Comparison of ENCODE assay signal across 31 cellular contexts in genomic region chr1:43377831-43378230, GRCh38. TPM values are rescaled to one million over a fixed set of nuclear protein-coding genes. Genes with fewer than 3 reads are reported as not detected.
DNase-seq lines count a peak whose midpoint lies in the region; ATAC-seq, FAIRE-seq and TF ChIP-seq lines count a peak whose summit lies in the region.
"Had no signal": no experiment of that assay in that cellular context is flagged by ENCODE, and none has a peak within 500 bp of the region (broad histone marks: within the 10 kb centered on the region; RNA-seq: fewer than 3 reads in every experiment).

No MANE protein-coding gene starts in this region.

- peaks cover 0 to 2% of the 10 kb centered on the region in 2 donors for H3K36me3 ChIP-seq in small intestine (ENCODE audit: control insufficient read depth in 2 of 2, insufficient read depth in 2 of 2, low read length in 2 of 2)
- H3K36me3 ChIP-seq: BE2C had no signal

- H3K4me3 ChIP-seq in dorsolateral prefrontal cortex (no peak overlapping the region), small intestine (ENCODE audit: low read depth in 1 of 2, low read length in 2 of 2) (no peak overlapping the region), right cardiac atrium (ENCODE audit: low read length) (no peak overlapping the region)
- H3K4me3 ChIP-seq: BLaER1, GM12878 had no signal

- no peak for FAIRE-seq in small intestine (lab: Jason Lieb, UNC)
- FAIRE-seq: A204.1, GM12878, GM18507 had no signal

- DNase-seq in caudate nucleus (lab: John Stamatoyannopoulos, UW) (no peak), dorsolateral prefrontal cortex (no peak), small intestine (peak; percentile 70), OCI-M2 (lab: John Stamatoyannopoulos, UW; ENCODE audit: unreplicated experiment) (no peak), right cardiac atrium (no peak), islet precursor cell (no peak)
- no peak for DNase-seq in activated CD4-positive, alpha-beta T cell treated with anti-CD3 and anti-CD28 coated beads, Interleukin-2, amount 50 U/mL, for 4 hours
- DNase-seq: 8988T; ACHN; BE2C; C1 segment of cervical spinal cord; CD4-positive, alpha-beta memory T cell; CD4-positive, CD25-positive, alpha-beta regulatory T cell; CD8-positive, alpha-beta memory T cell; COR-L47; DMS 273 treated with DMSO at 0.1 percent for 48 hours; DMS153; DMS53; DMS79; DND-41; EL; GDM1 had no signal

- H3K27ac ChIP-seq in caudate nucleus (ENCODE audit: low read depth, low read length) (peak overlapping the region; percentile 34), dorsolateral prefrontal cortex (peak overlapping the region in 56 of 59 donors; percentile 10 to 100 (median 96)), small intestine (ENCODE audit: low read depth in 1 of 2, low read length in 1 of 2) (no peak overlapping the region), temporal lobe (ENCODE audit: low read depth, low read length) (peak overlapping the region; percentile 100), right cardiac atrium (ENCODE audit: low read length) (no peak overlapping the region)
- H3K27ac ChIP-seq: BLaER1 had no signal

- WGBS in small intestine, 3 donors = 68 to 86% (median 79%) methylated on average over 1 of the region's 1 CpG
- 97% methylated on average over 1 of the region's 1 CpG for WGBS in right cardiac atrium

- intact Hi-C loops in dorsolateral prefrontal cortex (cut with DNase I) = no loop called here
- intact Hi-C loops in right cardiac atrium (cut with DNase I) = no loop called here

- no peak for ATAC-seq in right cardiac atrium
- ATAC-seq: GM12878 had no signal

- peaks cover 3 to 5% of the 10 kb centered on the region in 2 donors for H3K4me1 ChIP-seq in small intestine (ENCODE audit: control insufficient read depth in 2 of 2, insufficient read depth in 1 of 2, low read depth in 1 of 2, low read length in 1 of 2)
- H3K4me1 ChIP-seq in right cardiac atrium (ENCODE audit: control insufficient read depth, insufficient read depth, low read length) = peaks cover 13% of the 10 kb centered on the region
- H3K4me1 ChIP-seq: BE2C, BLaER1 had no signal

- H3K27me3 ChIP-seq in dorsolateral prefrontal cortex (no peaks in the 10 kb centered on the region), small intestine (ENCODE audit: control insufficient read depth in 2 of 2, insufficient read depth in 2 of 2, low read length in 2 of 2) (no peaks in the 10 kb centered on the region), right cardiac atrium (ENCODE audit: control insufficient read depth, insufficient read depth) (no peaks in the 10 kb centered on the region)
- H3K27me3 ChIP-seq: BE2C, BLaER1 had no signal

- no peak for TF ChIP-seq CTCF in dorsolateral prefrontal cortex (IDR thresholded peaks at IDR 0.05 in 54 of 56, conservative IDR thresholded peaks at IDR 0.05 in 2 of 56; ENCODE audit: low read depth in 1 of 56, partially characterized antibody in 56 of 56)

- H3K9me3 ChIP-seq in small intestine (ENCODE audit: control insufficient read depth, low read depth) (no peaks in the 10 kb centered on the region), right cardiac atrium (ENCODE audit: control insufficient read depth, low read length) (no peaks in the 10 kb centered on the region)
- H3K9me3 ChIP-seq: BE2C, BLaER1 had no signal

RNA-seq across cellular contexts. Expression of gene ELOVL1, which starts 10.0 kb away (rescaled TPM):
- total RNA-seq in dorsolateral prefrontal cortex (100 to 1,000 TPM in 29 of 120 experiments, 10 to 100 TPM in 91; 27.1 to 291 (median 70.1) TPM), temporal lobe (5.7 TPM), right cardiac atrium (10 to 100 TPM; 33.1 to 47.1 (median 35.6) TPM)
- polyA plus RNA-seq in small intestine (100 to 1,000 TPM in 1 of 3 donors, 10 to 100 TPM in 2; 60.6 to 105 (median 64.6) TPM), right cardiac atrium (40.5 TPM)

RNA-seq across cellular contexts. Expression of gene MED8, which starts 11.8 kb away (rescaled TPM):
- total RNA-seq in dorsolateral prefrontal cortex = 10 to 100 TPM; 24.8 to 43.7 (median 34.9) TPM
- 10 to 100 TPM; 36.6 to 40.3 (median 38.9) TPM for polyA plus RNA-seq in small intestine
- total RNA-seq in temporal lobe = 13.0 TPM
- total RNA-seq in right cardiac atrium = 10 to 100 TPM; 16.8 to 22.1 (median 18.9) TPM
- polyA plus RNA-seq in right cardiac atrium = 16.0 TPM

RNA-seq across cellular contexts. Expression of gene SZT2, which starts 11.9 kb away (rescaled TPM):
- total RNA-seq in dorsolateral prefrontal cortex (100 to 1,000 TPM in 19 of 120 experiments, 10 to 100 TPM in 101; 48.6 to 133 (median 84.0) TPM), temporal lobe (16.7 TPM), right cardiac atrium (10 to 100 TPM; 31.2 to 36.4 (median 33.4) TPM)
- polyA plus RNA-seq in small intestine (10 to 100 TPM in 2 of 3 donors, 1 to 10 TPM in 1; 8.9 to 21.5 (median 16.5) TPM), right cardiac atrium (20.8 TPM)

RNA-seq across cellular contexts. Expression of gene CDC20, which starts 19.1 kb away (rescaled TPM):
- total RNA-seq in dorsolateral prefrontal cortex (1 to 10 TPM in 73 of 120 experiments, under 1 TPM in 34, not detected in 13; 0.32 to 6.8 (median 1.5) TPM), temporal lobe (2.7 TPM), right cardiac atrium (1 to 10 TPM in 3 of 4 donors, under 1 TPM in 1; 0.67 to 3.5 (median 1.5) TPM)
- polyA plus RNA-seq in small intestine (10 to 100 TPM in 1 of 3 donors, 1 to 10 TPM in 2; 3.8 to 62.2 (median 6.3) TPM), right cardiac atrium (0.54 TPM)

RNA-seq across cellular contexts. Expression of gene MPL, which starts 40.2 kb away (rescaled TPM):
- total RNA-seq in dorsolateral prefrontal cortex = 1 to 10 TPM in 57 of 120 experiments, under 1 TPM in 47, not detected in 16; 0.23 to 3.6 (median 1.1) TPM
- polyA plus RNA-seq in small intestine = not detected
- total RNA-seq in temporal lobe = not detected
- total RNA-seq in right cardiac atrium = 1 to 10 TPM in 2 of 4 donors, under 1 TPM in 2; 0.79 to 1.4 (median 1.1) TPM
- 0.18 TPM for polyA plus RNA-seq in right cardiac atrium
- total RNA-seq: A673; CD4-positive, alpha-beta memory T cell; CD8-positive, alpha-beta memory T cell; G401; GM12878 had no signal
- polyA plus RNA-seq: AG04450; CD14-positive monocyte; CD4-positive, alpha-beta memory T cell; CD4-positive, CD25-positive, alpha-beta regulatory T cell; CD8-positive, alpha-beta memory T cell; GM12878 had no signal

Comparison
In these comparisons a context has a peak if more than half of its experiments do, and no peak if none do; other contexts are left out.
1. H3K27ac ChIP-seq: peak in caudate nucleus (single experiment), dorsolateral prefrontal cortex (56 of 59) and temporal lobe (single experiment); none in small intestine (0 of 2) and right cardiac atrium (single experiment).